ENCODE assay signal across 8 cellular contexts in genomic region chr11:33161120-33162005, GRCh38. TPM values are rescaled to one million over a fixed set of nuclear protein-coding genes. Genes with fewer than 3 reads are reported as not detected.
DNase-seq lines count a peak whose midpoint lies in the region; ATAC-seq and TF ChIP-seq lines count a peak whose summit lies in the region.

Gene CSTF3 (minus strand): TSS chr11:33161480. CDS start chr11:33161325, 155 bp downstream.

- H3K36me3 ChIP-seq in KMS-11 (ENCODE audit: insufficient read depth) (peaks cover 3% of the 10 kb centered on the region; the same call in 1 of the 2 replicates), Peyer's patch (no peaks in the 10 kb centered on the region), esophagus (ENCODE audit: control insufficient read depth in 2 of 2, insufficient read depth in 2 of 2, low read length in 1 of 2) (no peaks in the 10 kb centered on the region), mucosa of stomach (ENCODE audit: control insufficient read depth, insufficient read depth, low read length) (no peaks in the 10 kb centered on the region)

- H3K27ac ChIP-seq in KMS-11 (peak within 1 kb of the TSS; percentile 94), Peyer's patch (peak within 1 kb of the TSS; percentile 61 to 83 (median 77)), esophagus (ENCODE audit: low read depth in 2 of 2, low read length in 1 of 2) (peak within 1 kb of the TSS; percentile 38 to 91)

- DNase-seq in DMS79 treated with DMSO at 0.1 percent for 48 hours (lab: John Stamatoyannopoulos, UW) (peak; percentile 98), Peyer's patch (peak; percentile 99 to 100 (median 100))
- DNase-seq in activated T-cell treated with anti-CD3 and anti-CD28 coated beads, Interleukin-2, amount 50 U/mL, for 48 hours: peak; percentile 98 to 99
- peak; percentile 84 to 95 for DNase-seq in stimulated activated CD8-positive, alpha-beta memory T cell treated with anti-CD3 and anti-CD28 coated beads, Interleukin-7, amount 100 ng/mL, for 1 hour (ENCODE audit: low read depth in 2 of 2)

- H3K27me3 ChIP-seq in KMS-11 (ENCODE audit: insufficient read depth, low read depth): no peaks in the 10 kb centered on the region
- H3K27me3 ChIP-seq in Peyer's patch: no peaks in the 10 kb centered on the region
- no peaks in the 10 kb centered on the region for H3K27me3 ChIP-seq in esophagus (ENCODE audit: control insufficient read depth in 1 of 2, insufficient read depth in 2 of 2, low read length in 2 of 2)
- H3K27me3 ChIP-seq in mucosa of stomach (ENCODE audit: control insufficient read depth, insufficient read depth, low read length): no peaks in the 10 kb centered on the region

- WGBS in esophagus, 2 donors: 2 to 3% methylated on average over 40 of the region's 40 CpGs

- H3K4me1 ChIP-seq in KMS-11 (ENCODE audit: low read depth, poor library complexity, severe bottlenecking) (peaks cover 31% of the 10 kb centered on the region), Peyer's patch (peaks cover 0 to 28% (median 0%) of the 10 kb centered on the region in 4 donors), esophagus (ENCODE audit: control insufficient read depth in 2 of 2, insufficient read depth in 2 of 2, low read length in 1 of 2) (peaks cover 2% of the 10 kb centered on the region in 2 donors), mucosa of stomach (ENCODE audit: control insufficient read depth, insufficient read depth, low read length) (peaks cover 12% of the 10 kb centered on the region)

- peak; percentile 29 to 63 for TF ChIP-seq POLR2A in Peyer's patch (IDR thresholded peaks at IDR 0.05)

- peaks cover 20% of the 10 kb centered on the region for H4K20me1 ChIP-seq in KMS-11 (ENCODE audit: insufficient read depth)

- H3K9ac ChIP-seq in KMS-11 (peak within 1 kb of the TSS; percentile 98), mucosa of stomach (ENCODE audit: low read length) (peak within 1 kb of the TSS; percentile 95)

- peak; percentile 94 for ATAC-seq in GM21737 (IDR thresholded peaks at IDR 0.05; ENCODE audit: unreplicated experiment)

- H3K4me3 ChIP-seq in KMS-11 (IDR thresholded peaks at IDR 0.05; ENCODE audit: insufficient read depth, low read depth, low read length) (peak within 1 kb of the TSS; percentile 61), Peyer's patch (peak within 1 kb of the TSS; percentile 67 to 88 (median 81)), esophagus (ENCODE audit: low read depth in 1 of 2, low read length in 2 of 2) (peak within 1 kb of the TSS; percentile 64 to 96), mucosa of stomach (ENCODE audit: low read length) (peak within 1 kb of the TSS; percentile 81)

- H2AFZ ChIP-seq in KMS-11 (ENCODE audit: low read depth): peak within 1 kb of the TSS; percentile 90

- TF ChIP-seq CTCF in KMS-11 (conservative IDR thresholded peaks at IDR 0.05; ENCODE audit: low read depth, low read length) (peak; percentile 66), Peyer's patch (IDR thresholded peaks at IDR 0.05) (peak; percentile 43 to 83 (median 62))

- no peaks in the 10 kb centered on the region for H3K9me3 ChIP-seq in Peyer's patch
- H3K9me3 ChIP-seq in esophagus (ENCODE audit: control insufficient read depth in 2 of 2, insufficient read depth in 1 of 2, low read depth in 1 of 2, low read length in 1 of 2): no peaks in the 10 kb centered on the region
- no peaks in the 10 kb centered on the region for H3K9me3 ChIP-seq in mucosa of stomach (ENCODE audit: control insufficient read depth, low read length)

- H3K4me2 ChIP-seq in KMS-11: peak within 1 kb of the TSS; percentile 82

- H3K79me2 ChIP-seq in KMS-11 (ENCODE audit: insufficient read depth, low read depth): peaks cover 60% of the 10 kb centered on the region

RNA-seq across cellular contexts. Expression of gene CSTF3, which starts in this region (rescaled TPM):
- total RNA-seq in Peyer's patch: 10 to 100 TPM; 18.5 to 28.9 (median 19.4) TPM
- 10 to 100 TPM; 14.8 to 30.4 TPM for polyA plus RNA-seq in esophagus

Comparison
In these comparisons a context has a peak if more than half of its experiments do, and no peak if none do; other contexts are left out.
1. Peak in every context shown above with its lines: DNase-seq, ATAC-seq, H3K4me3 ChIP-seq and H3K27ac ChIP-seq.